ENCODE assay signal across 8 cellular contexts in genomic region chr16:57735755-57736418, GRCh38. TPM values are rescaled to one million over a fixed set of nuclear protein-coding genes. Genes with fewer than 3 reads are reported as not detected.
DNase-seq lines count a peak whose midpoint lies in the region; ATAC-seq and TF ChIP-seq lines count a peak whose summit lies in the region.

TSS of gene KATNB1 (plus strand) at chr16:57735770. CDS start at chr16:57737244, 1,474 bp downstream.

- WGBS in smooth muscle cell (ENCODE audit: low lambda C conversion rate), result 4% methylated on average over 22 of the region's 35 CpGs

- H3F3A ChIP-seq in smooth muscle cell (ENCODE audit: low read depth), result peaks cover 8% of the 10 kb centered on the region

- peaks cover 4% of the 10 kb centered on the region for H3K4me1 ChIP-seq in iPS-15b (ENCODE audit: control insufficient read depth, insufficient read depth, low read length)
- peaks cover 8% of the 10 kb centered on the region for H3K4me1 ChIP-seq in smooth muscle cell (ENCODE audit: low read depth)

- TF ChIP-seq CTCF in smooth muscle cell (IDR thresholded peaks at IDR 0.05; ENCODE audit: borderline replicate concordance, insufficient read depth, poor library complexity, severe bottlenecking), result no peak

- H3K9me3 Mint-ChIP-seq in activated naive CD8-positive, alpha-beta T cell treated with anti-CD3 and anti-CD28 coated beads, Interleukin-2, amount 50 U/mL, for 24 hours, result peaks cover 12% of the 10 kb centered on the region

- H3K9me3 ChIP-seq in iPS-15b (ENCODE audit: control insufficient read depth, insufficient read depth, low read length) (no peaks in the 10 kb centered on the region), smooth muscle cell (replicated peaks; ENCODE audit: low read depth) (no peaks in the 10 kb centered on the region)

- peak within 1 kb of the TSS; percentile 85 for H3K27ac ChIP-seq in smooth muscle cell (ENCODE audit: low read depth)

- H3K79me2 ChIP-seq in smooth muscle cell (ENCODE audit: low read depth), result no peaks in the 10 kb centered on the region

- H3K36me3 ChIP-seq in iPS-15b (ENCODE audit: control insufficient read depth, insufficient read depth, low read length) (peaks cover 11% of the 10 kb centered on the region), smooth muscle cell (ENCODE audit: low read depth) (no peaks in the 10 kb centered on the region)

- H3K27ac Mint-ChIP-seq in activated naive CD8-positive, alpha-beta T cell treated with anti-CD3 and anti-CD28 coated beads, Interleukin-2, amount 50 U/mL, for 24 hours, result peak within 1 kb of the TSS; percentile 93

- ATAC-seq in HG03442 (IDR thresholded peaks at IDR 0.05; ENCODE audit: unreplicated experiment), result peak; percentile 22
- ATAC-seq in activated naive CD8-positive, alpha-beta T cell treated with anti-CD3 and anti-CD28 coated beads, Interleukin-2, amount 50 U/mL, for 24 hours, result no peak
- ATAC-seq in HG02973 (IDR thresholded peaks at IDR 0.05; ENCODE audit: unreplicated experiment), result no peak
- ATAC-seq in HG03039 (IDR thresholded peaks at IDR 0.05; ENCODE audit: unreplicated experiment), result no peak
- ATAC-seq in HG02870 (IDR thresholded peaks at IDR 0.05; ENCODE audit: unreplicated experiment), result no peak

- H3K4me2 ChIP-seq in smooth muscle cell, result peak within 1 kb of the TSS; percentile 91

- H3K9ac ChIP-seq in iPS-15b (ENCODE audit: low read depth, low read length) (peak within 1 kb of the TSS; percentile 97), smooth muscle cell (ENCODE audit: low read depth) (peak within 1 kb of the TSS; percentile 81)

- H3K4me3 ChIP-seq in iPS-15b (ENCODE audit: low read depth, low read length) (peak within 1 kb of the TSS; percentile 97), smooth muscle cell (peak within 1 kb of the TSS; percentile 61)

- DNase-seq in ELR (ENCODE audit: low read depth) (peak; percentile 62), smooth muscle cell (lab: John Stamatoyannopoulos, UW; ENCODE audit: unreplicated experiment) (no peak)
- DNase-seq in activated naive CD8-positive, alpha-beta T cell treated with anti-CD3 and anti-CD28 coated beads, Interleukin-2, amount 50 U/mL, for 24 hours, result peak; percentile 15

- peaks cover 19% of the 10 kb centered on the region for H3K36me3 Mint-ChIP-seq in activated naive CD8-positive, alpha-beta T cell treated with anti-CD3 and anti-CD28 coated beads, Interleukin-2, amount 50 U/mL, for 24 hours (ENCODE audit: low read depth)

- H3K4me3 Mint-ChIP-seq in activated naive CD8-positive, alpha-beta T cell treated with anti-CD3 and anti-CD28 coated beads, Interleukin-2, amount 50 U/mL, for 24 hours, result peak within 1 kb of the TSS; percentile 97

- no peaks in the 10 kb centered on the region for H3K27me3 ChIP-seq in iPS-15b (ENCODE audit: control insufficient read depth, insufficient read depth, low read length)
- no peaks in the 10 kb centered on the region for H3K27me3 ChIP-seq in smooth muscle cell (ENCODE audit: low read depth)

- H4K20me1 ChIP-seq in smooth muscle cell (ENCODE audit: low read depth), result no peaks in the 10 kb centered on the region

- H3K27me3 Mint-ChIP-seq in activated naive CD8-positive, alpha-beta T cell treated with anti-CD3 and anti-CD28 coated beads, Interleukin-2, amount 50 U/mL, for 24 hours, result peaks cover 2% of the 10 kb centered on the region

- peaks cover 34% of the 10 kb centered on the region for H3K4me1 Mint-ChIP-seq in activated naive CD8-positive, alpha-beta T cell treated with anti-CD3 and anti-CD28 coated beads, Interleukin-2, amount 50 U/mL, for 24 hours

- peak within 1 kb of the TSS; percentile 87 for H2AFZ ChIP-seq in smooth muscle cell (ENCODE audit: low read depth)

RNA-seq across cellular contexts. Expression of gene KATNB1, which starts in this region (rescaled TPM):
- 11.9 and 15.5 TPM in 2 replicates for total RNA-seq in smooth muscle cell
- polyA plus RNA-seq in smooth muscle cell, result 14.2 and 23.6 TPM in 2 replicates
